ENCODE assay signal across 8 cellular contexts in genomic region chr3:197554562-197555280, GRCh38. TPM values are rescaled to one million over a fixed set of nuclear protein-coding genes. Genes with fewer than 3 reads are reported as not detected.
A peak's percentile ranks its signal among the peaks of the same experiment; 100 is the strongest.
DNase-seq lines count a peak whose midpoint lies in the region; FAIRE-seq and TF ChIP-seq lines count a peak whose summit lies in the region.

No MANE protein-coding gene starts in this region.

- no peak overlapping the region for H2BK20ac ChIP-seq in H1 (ENCODE audit: low read length)

- H2BK120ac ChIP-seq in H1 (replicated peaks; ENCODE audit: low read depth, low read length) (no peak overlapping the region), mesenchymal stem cell (ENCODE audit: low read depth, low read length) (no peak overlapping the region)

- CTCF ChIA-PET in H1 (lab: Charles Lee; ENCODE audit: partially characterized antibody) = interaction anchor here (0.7 to 1.6 kb wide), 3 partner anchors 13 to 32 kb away, joined by 3 read pairs; no protein-coding TSS in a partner anchor

- H3K79me1 ChIP-seq in H1 (ENCODE audit: low read depth, low read length) (no peaks in the 10 kb centered on the region), mesenchymal stem cell (replicated peaks; ENCODE audit: low read length, poor library complexity, severe bottlenecking) (peaks cover 17% of the 10 kb centered on the region)

- peak overlapping the region; percentile 90; the same call in 1 of the 2 replicates for H2BK15ac ChIP-seq in H1 (ENCODE audit: low read length)
- H2BK15ac ChIP-seq in mesenchymal stem cell (ENCODE audit: low read depth, poor library complexity, severe bottlenecking) = peak overlapping the region; percentile 37

- H3K79me2 ChIP-seq in H1 (ENCODE audit: control insufficient read depth in 1 of 2, insufficient read depth in 2 of 2, low read length in 2 of 2) = 0 out of 4 replicates have a peak, but pooled peaks cover 0 to 3% of the 10 kb centered on the region in 2 experiments

- H3K27me3 ChIP-seq in H1 (replicated peaks in 1 of 4; ENCODE audit: control insufficient read depth in 3 of 4, extremely low read depth in 1 of 4, insufficient read depth in 3 of 4, low read length in 3 of 4) (peaks cover 0 to 3% (median 1%) of the 10 kb centered on the region in 4 experiments; a peak in 2 of 7 replicates), mesenchymal stem cell (ENCODE audit: control insufficient read depth in 1 of 2, insufficient read depth in 1 of 2, low read length in 2 of 2) (peaks cover 5 to 40% of the 10 kb centered on the region in 2 experiments)

- peak overlapping the region; percentile 94 for H4K8ac ChIP-seq in H1 (ENCODE audit: extremely low read depth, insufficient read depth, low read length)
- H4K8ac ChIP-seq in mesenchymal stem cell (ENCODE audit: low read length) = peak overlapping the region; percentile 41

- H3K23me2 ChIP-seq in H1 (ENCODE audit: low read depth, low read length) = peaks cover 10% of the 10 kb centered on the region; the same call in 1 of the 2 replicates

- peak; percentile 15 to 45; a peak in 2 of 4 replicates for TF ChIP-seq RAD21 in H1 (IDR thresholded peaks at IDR 0.05 in 1 of 2, conservative IDR thresholded peaks at IDR 0.05 in 1 of 2; ENCODE audit: low read depth in 2 of 2, low read length in 2 of 2)

- H3K14ac ChIP-seq in H1 (ENCODE audit: insufficient read length) = no peak overlapping the region
- peak overlapping the region in 1 of 2 experiments; percentile 46 for H3K14ac ChIP-seq in mesenchymal stem cell (ENCODE audit: low read length in 2 of 2)

- DNase-seq in COR-L47 (lab: John Stamatoyannopoulos, UW) (peak; percentile 99), GM20000 (ENCODE audit: low spot score) (peak; percentile 98), HS-5 (ENCODE audit: low read depth) (peak; percentile 87), H1 (ENCODE audit: low read depth in 1 of 2, low spot score in 2 of 2) (peak; percentile 92 to 96), mesenchymal stem cell (peak; percentile 98)
- peak; percentile 96 for DNase-seq in NK-92 treated with Interleukin-12 subunit alpha and Interleukin-12 subunit beta, amount 100 ng/mL, for 24 hours (lab: John Stamatoyannopoulos, UW)
- peak in 2 of 3 experiments; percentile 84 to 92 for DNase-seq in activated CD8-positive, alpha-beta memory T cell treated with anti-CD3 and anti-CD28 coated beads for 48 hours (ENCODE audit: low read depth in 2 of 3, low spot score in 2 of 3)
- peak; percentile 82 for DNase-seq in stimulated activated CD8-positive, alpha-beta memory T cell treated with anti-CD3 and anti-CD28 coated beads, Interleukin-12 subunit alpha, Interleukin-12 subunit beta, amount 100 ng/mL, for 24 hours (ENCODE audit: extremely low read depth)

- WGBS in H1 (ENCODE audit: extremely low coverage in 1 of 2, insufficient coverage in 1 of 2, insufficient read length in 1 of 2, insufficient replicate concordance in 2 of 2, low coverage in 1 of 2, low lambda C conversion rate in 2 of 2, missing lambda C conversion rate in 1 of 2), 2 experiments = 2% methylated on average over 42 of the region's 60 CpGs; no CpG with 5 or more reads in 1 of the 2 experiments
- under 1% methylated on average over 47 of the region's 60 CpGs for WGBS in mesenchymal stem cell

- H3K4me2 ChIP-seq in H1 (ENCODE audit: insufficient read depth in 1 of 2, low read depth in 2 of 2, low read length in 2 of 2) = peak overlapping the region; percentile 71 to 82
- peak overlapping the region; percentile 86 for H3K4me2 ChIP-seq in mesenchymal stem cell (ENCODE audit: low read length, poor library complexity, severe bottlenecking)

- H4K91ac ChIP-seq in H1 (replicated peaks; ENCODE audit: insufficient read length, low read length) (peak overlapping the region; percentile 94), mesenchymal stem cell (ENCODE audit: low read length) (no peak overlapping the region)

- FAIRE-seq in H1 (lab: Jason Lieb, UNC) = no peak

- H3K36me3 ChIP-seq in H1 (ENCODE audit: control insufficient read depth in 2 of 4, insufficient read depth in 4 of 4, low read length in 3 of 4) = no peaks in the 10 kb centered on the region
- no peaks in the 10 kb centered on the region for H3K36me3 ChIP-seq in mesenchymal stem cell (ENCODE audit: control insufficient read depth in 1 of 2, insufficient read depth in 2 of 2, low read depth in 1 of 2, low read length in 2 of 2)

- peak overlapping the region; percentile 68 for H2BK5ac ChIP-seq in H1 (ENCODE audit: low read depth, low read length)
- peak overlapping the region; percentile 54 for H2BK5ac ChIP-seq in mesenchymal stem cell (ENCODE audit: low read depth, low read length, poor library complexity, severe bottlenecking)

- peak in 1 of 2 experiments; percentile 52; a peak in 2 of 3 replicates for TF ChIP-seq POLR2A in H1 (IDR thresholded peaks at IDR 0.05; ENCODE audit: control extremely low read depth in 1 of 2, low read depth in 2 of 2, low read length in 2 of 2)

- H3K4me3 ChIP-seq in H1 (ENCODE audit: extremely low read depth in 1 of 4, insufficient read depth in 2 of 4, low read depth in 3 of 4, low read length in 4 of 4) (peak overlapping the region; percentile 62 to 79 (median 69)), mesenchymal stem cell (ENCODE audit: insufficient read depth in 1 of 2, low read depth in 1 of 2, low read length in 2 of 2) (peak overlapping the region; percentile 90 to 91)

- H3K18ac ChIP-seq in H1 (ENCODE audit: extremely low read depth, low read length) (peak overlapping the region; percentile 86), mesenchymal stem cell (ENCODE audit: low read depth in 1 of 2, low read length in 2 of 2) (peak overlapping the region; percentile 23 to 84)

- H3K4me1 ChIP-seq in H1 (replicated peaks in 1 of 4; ENCODE audit: control insufficient read depth in 3 of 4, insufficient read depth in 4 of 4, low read length in 3 of 4) = peaks cover 10 to 14% (median 11%) of the 10 kb centered on the region in 4 experiments
- peaks cover 16% of the 10 kb centered on the region for H3K4me1 ChIP-seq in mesenchymal stem cell (ENCODE audit: control insufficient read depth, insufficient read depth, low read depth, low read length)

- peak overlapping the region; percentile 70 for H3K56ac ChIP-seq in H1 (replicated peaks; ENCODE audit: insufficient read length, low read depth, low read length)

- POLR2A ChIA-PET in H1 (lab: Charles Lee; ENCODE audit: partially characterized antibody) = interaction anchor here (1.0 to 2.1 kb wide), 6 partner anchors 12 to 44 kb away, joined by 3 to 10 read pairs (median 4); no protein-coding TSS in a partner anchor

- H2AK5ac ChIP-seq in H1 (ENCODE audit: low read depth, low read length) (no peak overlapping the region), mesenchymal stem cell (ENCODE audit: low read length, severe bottlenecking) (no peak overlapping the region)

- H3K23ac ChIP-seq in H1 (ENCODE audit: insufficient read length) (no peak overlapping the region), mesenchymal stem cell (ENCODE audit: low read length in 2 of 2) (no peak overlapping the region)

- peak overlapping the region; percentile 86 for H3K27ac ChIP-seq in H1 (ENCODE audit: low read depth, low read length)
- peak overlapping the region; percentile 73 for H3K27ac ChIP-seq in mesenchymal stem cell (ENCODE audit: low read length, poor library complexity, severe bottlenecking)

- H4K5ac ChIP-seq in H1 (ENCODE audit: insufficient read length, low read depth, low read length) = peak overlapping the region; percentile 94

- TF ChIP-seq CTCF in GM20000 (IDR thresholded peaks at IDR 0.05; ENCODE audit: extremely low read depth, missing control alignments) (peak; percentile 9), H1 (IDR thresholded peaks at IDR 0.05; ENCODE audit: control extremely low read depth in 1 of 3, insufficient read depth in 1 of 3, low read depth in 1 of 3, low read length in 3 of 3) (peak; percentile 54 to 70 (median 55))

- no peaks in the 10 kb centered on the region for H4K20me1 ChIP-seq in H1 (replicated peaks in 1 of 2; ENCODE audit: control insufficient read depth in 1 of 2, insufficient read depth in 2 of 2, low read length in 2 of 2)

- H2BK12ac ChIP-seq in H1 (ENCODE audit: low read depth, low read length) (peak overlapping the region; percentile 29; the same call in 1 of the 2 replicates), mesenchymal stem cell (ENCODE audit: low read length in 2 of 2) (peak overlapping the region in 1 of 2 experiments; percentile 40)

- H3K9me3 ChIP-seq in H1 (ENCODE audit: insufficient read depth in 2 of 2, low read depth in 1 of 2, low read length in 1 of 2) (no peaks in the 10 kb centered on the region), mesenchymal stem cell (ENCODE audit: control insufficient read depth, low read length) (no peaks in the 10 kb centered on the region)

- no peak for TF ChIP-seq EP300 in H1 (IDR thresholded peaks at IDR 0.05; ENCODE audit: borderline replicate concordance in 1 of 2, low read depth in 2 of 2, low read length in 2 of 2)

- peak overlapping the region in 3 of 4 experiments; percentile 51 to 73 (median 72); a peak in 6 of 7 replicates for H3K9ac ChIP-seq in H1 (replicated peaks in 1 of 4; ENCODE audit: extremely low read depth in 1 of 4, low read depth in 3 of 4, low read length in 3 of 4)
- H3K9ac ChIP-seq in mesenchymal stem cell (ENCODE audit: low read length) = peak overlapping the region; percentile 88

- no peak overlapping the region for H3K4ac ChIP-seq in H1 (replicated peaks; ENCODE audit: insufficient read length, low read depth, low read length)
- H3K4ac ChIP-seq in mesenchymal stem cell (ENCODE audit: low read depth in 1 of 2, low read length in 2 of 2) = no peak overlapping the region

- no peak overlapping the region for H2AFZ ChIP-seq in H1 (ENCODE audit: low read length)
- peak overlapping the region; percentile 100 for H2AFZ ChIP-seq in mesenchymal stem cell (ENCODE audit: low read depth, low read length)

TF ChIP-seq in H1, 55 proteins besides CTCF, POLR2A, EP300 and RAD21 (continues in another document):
- TF ChIP-seq RBBP5 (IDR thresholded peaks at IDR 0.05; ENCODE audit: borderline replicate concordance, low read depth, low read length) (peak; percentile 63), FOSL1 (IDR thresholded peaks at IDR 0.05; ENCODE audit: insufficient read depth, low read depth, low read length) (no peak), BCL11A (IDR thresholded peaks at IDR 0.05; ENCODE audit: low read depth in 2 of 2, low read length in 2 of 2) (no peak), CBX8 (IDR thresholded peaks at IDR 0.05; ENCODE audit: borderline replicate concordance, low read depth, low read length) (no peak), JUN (IDR thresholded peaks at IDR 0.05; ENCODE audit: low read depth, low read length) (no peak)

RNA-seq across cellular contexts. Expression of gene BDH1, which starts 1.0 kb away (rescaled TPM):
- 24.0 and 27.2 TPM in 2 replicates for total RNA-seq in H1 (2021; fragmentation: NEBNext Ultra II Directional; extraction: Animal tissue kit (Norgen Biotek cat#: 25700))
- polyA plus RNA-seq in H1 (2011; rRNA removed) = 27.7 and 28.1 TPM in 2 replicates
- polyA plus RNA-seq in H1 (2011; cell fraction: cytosol; rRNA removed) = 35.9 TPM
- polyA plus RNA-seq in H1 (2011; cell fraction: nucleus; rRNA removed) = 45.8 TPM
- polyA plus RNA-seq in H1 (2012, experiment 1 of 2) = 21.0 to 34.8 TPM (median 31.0 TPM) in 4 replicates
- polyA plus RNA-seq in H1 (2012, experiment 2 of 2) = 18.8 TPM
- polyA plus RNA-seq in H1 (2013, experiment 1 of 2) = 16.2 TPM
- 14.6 TPM for polyA plus RNA-seq in H1 (2013, experiment 2 of 2)
- 28.8 and 37.6 TPM in 2 replicates for polyA minus RNA-seq in H1 (2011; rRNA and poly(A)+ RNA removed)
- polyA minus RNA-seq in H1 (2011; cell fraction: cytosol; rRNA and poly(A)+ RNA removed) = 12.6 TPM
- polyA minus RNA-seq in H1 (2011; cell fraction: nucleus; rRNA and poly(A)+ RNA removed) = 26.3 TPM
- 2.1 TPM for polyA plus RNA-seq in mesenchymal stem cell (2013, experiment 1 of 2)
- 2.0 TPM for polyA plus RNA-seq in mesenchymal stem cell (2013, experiment 2 of 2)

Comparison
In these comparisons a context has a peak if more than half of its experiments do, and no peak if none do; other contexts are left out.
1. Peak in every context shown above with its lines: DNase-seq, H3K4me3 ChIP-seq and H3K27ac ChIP-seq.